Comparison of ENCODE assay signal across 4 cellular contexts in genomic region chr9:65566018-65566417, GRCh38.
DNase-seq lines count a peak whose midpoint lies in the region; ATAC-seq, FAIRE-seq and TF ChIP-seq lines count a peak whose summit lies in the region.
"Not testable (repeated sequence)": the region's sequence is repeated elsewhere in the genome, so short reads cannot be mapped to it uniquely, and the experiment has no call there.

No MANE protein-coding gene starts in this region.

- H3K4me3 Mint-ChIP-seq in GM23338: not testable (repeated sequence)

- not testable (repeated sequence) for H3K27ac ChIP-seq in GM23338 (ENCODE audit: low read depth); right cardiac atrium (ENCODE audit: low read length); kidney (ENCODE audit: low read depth in 2 of 2, low read length in 2 of 2)

- not testable (repeated sequence) for H3K27me3 Mint-ChIP-seq in GM23338 (ENCODE audit: insufficient read depth, low read depth, poor library complexity)

- not testable (repeated sequence) for H4K20me1 ChIP-seq in GM23338 (replicated peaks; ENCODE audit: insufficient read depth)

- not testable (repeated sequence) for H2AFZ ChIP-seq in GM23338

- H3K36me3 Mint-ChIP-seq in GM23338 (ENCODE audit: low read depth): not testable (repeated sequence)

- not testable (repeated sequence) for H3K27ac Mint-ChIP-seq in GM23338

- H3K36me3 ChIP-seq in GM23338 (ENCODE audit: insufficient read depth); kidney (ENCODE audit: control insufficient read depth in 1 of 2, insufficient read depth in 2 of 2, low read length in 2 of 2): not testable (repeated sequence)

- H3K9me2 ChIP-seq in GM23338 (ENCODE audit: insufficient read depth): not testable (repeated sequence)

- H3K79me2 ChIP-seq in GM23338 (replicated peaks; ENCODE audit: insufficient read depth): not testable (repeated sequence)

- not testable (repeated sequence) for FAIRE-seq in kidney (lab: Jason Lieb, UNC)

- not testable (repeated sequence) for H3F3A ChIP-seq in GM23338 (replicated peaks; ENCODE audit: low read depth)

- peaks cover 42% of the 10 kb centered on the region for H3K9me3 Mint-ChIP-seq in GM23338

- 0 out of 2 replicates have a peak overlapping the region, but pooled peaks have one; percentile 43 for H3K4me3 ChIP-seq in GM23338
- not testable (repeated sequence) for H3K4me3 ChIP-seq in right cardiac atrium (ENCODE audit: low read length); kidney (ENCODE audit: low read length in 2 of 2)

- 54% methylated on average over 19 of the region's 20 CpGs for WGBS in right cardiac atrium

- H3K27me3 ChIP-seq in GM23338 (ENCODE audit: insufficient read depth); right cardiac atrium (ENCODE audit: control insufficient read depth, insufficient read depth): not testable (repeated sequence)

- H3K9me3 ChIP-seq in right cardiac atrium (ENCODE audit: control insufficient read depth, low read length); kidney (ENCODE audit: control insufficient read depth in 1 of 2, low read length in 2 of 2): not testable (repeated sequence)

- H3K9ac ChIP-seq in kidney (ENCODE audit: low read length in 2 of 2): not testable (repeated sequence)

- H3K4me1 ChIP-seq in GM23338 (ENCODE audit: insufficient read depth); right cardiac atrium (ENCODE audit: control insufficient read depth, insufficient read depth, low read length); kidney (ENCODE audit: control insufficient read depth in 1 of 2, insufficient read depth in 1 of 2, low read depth in 1 of 2, low read length in 2 of 2): not testable (repeated sequence)

- intact Hi-C loops in right cardiac atrium (cut with DNase I); kidney (cut with DNase I); posterior vena cava (cut with DNase I): not testable (repeated sequence)

- DNase-seq in GM23338 (ENCODE audit: low spot score): not testable (repeated sequence)
- DNase-seq in right cardiac atrium (peak in 2 of 3 donors; percentile 12 to 29), kidney (peak; percentile 40), posterior vena cava (ENCODE audit: low spot score) (peak; percentile 72)

- not testable (repeated sequence) for ATAC-seq in GM23338, right cardiac atrium

- TF ChIP-seq CTCF in GM23338 (conservative IDR thresholded peaks at IDR 0.05; ENCODE audit: low read depth in 2 of 2); kidney (IDR thresholded peaks at IDR 0.05; ENCODE audit: borderline replicate concordance, extremely low read depth, insufficient read depth): not testable (repeated sequence)

- H3K4me1 Mint-ChIP-seq in GM23338: not testable (repeated sequence)

- not testable (repeated sequence) for H3K4me2 ChIP-seq in GM23338
